In the genomic region with DNA sequence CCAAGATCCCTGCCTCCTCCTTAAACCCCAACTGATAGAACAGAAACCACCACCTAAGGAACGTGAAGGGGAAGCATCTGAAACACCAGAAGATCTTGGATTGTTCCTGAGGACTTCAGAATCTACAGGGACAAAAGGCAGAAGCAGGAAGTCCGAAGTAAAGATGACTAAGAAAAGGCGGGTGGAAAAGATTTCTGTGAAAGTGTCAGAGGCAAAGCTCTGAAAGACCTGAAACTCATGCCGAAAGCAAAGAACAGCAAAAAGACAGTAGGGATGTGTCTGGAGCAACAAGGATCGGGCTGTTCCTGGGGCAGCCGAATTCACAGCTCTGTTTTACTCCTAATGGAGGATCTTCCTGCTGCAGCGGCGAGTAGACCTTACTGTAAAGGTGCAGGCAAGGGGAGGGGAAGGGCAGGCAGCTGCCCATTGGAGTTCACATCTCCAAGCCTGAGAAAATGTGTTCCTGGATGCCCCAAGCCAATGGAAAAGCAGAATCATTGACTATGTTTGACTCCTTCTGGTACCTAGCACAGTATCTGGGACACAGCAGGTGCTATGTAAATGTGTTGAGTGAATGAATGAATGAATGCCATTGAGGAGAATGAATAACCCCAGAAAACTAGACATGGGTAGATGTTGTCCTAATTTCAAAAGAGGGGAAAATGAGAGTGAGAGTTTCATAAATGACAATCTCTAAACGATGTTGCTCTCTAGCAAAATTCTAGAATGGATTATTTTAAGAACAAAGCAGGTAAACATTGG, we compare ENCODE assay signal across 8 cellular contexts. TPM values are rescaled to one million over a fixed set of nuclear protein-coding genes. Genes with fewer than 3 reads are reported as not detected.
DNase-seq lines count a peak whose midpoint lies in the region; ATAC-seq lines count a peak whose summit lies in the region.

No MANE protein-coding gene starts in this region.

- H3K9ac ChIP-seq in iPS-15b (ENCODE audit: low read depth, low read length), result peak overlapping the region; percentile 67
- peak overlapping the region; percentile 57 for H3K9ac ChIP-seq in skeletal muscle satellite cell (ENCODE audit: low read depth, low read length)

- H3K27ac Mint-ChIP-seq in IgD-negative memory B cell, result peak overlapping the region; percentile 89 to 97 (median 97)
- peak overlapping the region; percentile 92 for H3K27ac Mint-ChIP-seq in activated naive CD8-positive, alpha-beta T cell treated with anti-CD3 and anti-CD28 coated beads for 36 hours

- no peaks in the 10 kb centered on the region for H3K27me3 Mint-ChIP-seq in IgD-negative memory B cell
- H3K27me3 Mint-ChIP-seq in activated naive CD8-positive, alpha-beta T cell treated with anti-CD3 and anti-CD28 coated beads for 36 hours, result peaks cover 7% of the 10 kb centered on the region

- H3K4me3 ChIP-seq in iPS-15b (ENCODE audit: low read depth, low read length) (peak overlapping the region; percentile 86), skeletal muscle satellite cell (ENCODE audit: low read length) (peak overlapping the region; percentile 74)

- H3K4me1 ChIP-seq in iPS-15b (ENCODE audit: control insufficient read depth, insufficient read depth, low read length) (no peaks in the 10 kb centered on the region), skeletal muscle satellite cell (ENCODE audit: control insufficient read depth, insufficient read depth, low read length) (peaks cover 20% of the 10 kb centered on the region)

- no peak for ATAC-seq in HG02852 (IDR thresholded peaks at IDR 0.05; ENCODE audit: unreplicated experiment)
- ATAC-seq in HG03175 (IDR thresholded peaks at IDR 0.05; ENCODE audit: unreplicated experiment), result no peak

- H3K9me3 ChIP-seq in iPS-15b (ENCODE audit: control insufficient read depth, insufficient read depth, low read length) (no peaks in the 10 kb centered on the region), skeletal muscle satellite cell (replicated peaks; ENCODE audit: low read length) (no peaks in the 10 kb centered on the region)

- H3K4me1 Mint-ChIP-seq in IgD-negative memory B cell, result peaks cover 27 to 45% (median 41%) of the 10 kb centered on the region in 3 donors
- peaks cover 35% of the 10 kb centered on the region for H3K4me1 Mint-ChIP-seq in activated naive CD8-positive, alpha-beta T cell treated with anti-CD3 and anti-CD28 coated beads for 36 hours

- peak overlapping the region; percentile 96 to 99 (median 98) for H3K4me3 Mint-ChIP-seq in IgD-negative memory B cell
- peak overlapping the region; percentile 91 for H3K4me3 Mint-ChIP-seq in activated naive CD8-positive, alpha-beta T cell treated with anti-CD3 and anti-CD28 coated beads for 36 hours

- H3K36me3 ChIP-seq in iPS-15b (ENCODE audit: control insufficient read depth, insufficient read depth, low read length) (no peaks in the 10 kb centered on the region), skeletal muscle satellite cell (ENCODE audit: insufficient read depth, low read length) (no peaks in the 10 kb centered on the region)

- DNase-seq in NCI-H345 (lab: John Stamatoyannopoulos, UW) (peak; percentile 30), NCI-H345 treated with DMSO at 0.1 percent for 48 hours (lab: John Stamatoyannopoulos, UW; ENCODE audit: unreplicated experiment) (no peak)
- DNase-seq in activated naive CD8-positive, alpha-beta T cell treated with anti-CD3 and anti-CD28 coated beads for 36 hours, result no peak

- H3K9me3 Mint-ChIP-seq in IgD-negative memory B cell, result peaks cover 0 to 3% (median 0%) of the 10 kb centered on the region in 3 donors
- peaks cover 5% of the 10 kb centered on the region for H3K9me3 Mint-ChIP-seq in activated naive CD8-positive, alpha-beta T cell treated with anti-CD3 and anti-CD28 coated beads for 36 hours

- no peaks in the 10 kb centered on the region for H3K36me3 Mint-ChIP-seq in IgD-negative memory B cell
- peaks cover 3% of the 10 kb centered on the region for H3K36me3 Mint-ChIP-seq in activated naive CD8-positive, alpha-beta T cell treated with anti-CD3 and anti-CD28 coated beads for 36 hours

- H3K27me3 ChIP-seq in iPS-15b (ENCODE audit: control insufficient read depth, insufficient read depth, low read length), result no peaks in the 10 kb centered on the region
- H3K27me3 ChIP-seq in skeletal muscle satellite cell (ENCODE audit: control insufficient read depth, insufficient read depth, low read length), result peaks cover 4% of the 10 kb centered on the region

- H3K4me2 ChIP-seq in skeletal muscle satellite cell (ENCODE audit: low read length), result peak overlapping the region; percentile 80

RNA-seq across cellular contexts. Expression of gene PDIA4, which starts 40.4 kb away (rescaled TPM):
- polyA plus RNA-seq in IgD-negative memory B cell, result 94.4 TPM
- 10 to 100 TPM; 83.7 to 86.3 TPM for total RNA-seq in activated naive CD8-positive, alpha-beta T cell treated with anti-CD3 and anti-CD28 coated beads for 36 hours
- total RNA-seq in skeletal muscle satellite cell (2012; rRNA removed), result 282 and 314 TPM in 2 replicates
